In the genomic region with DNA sequence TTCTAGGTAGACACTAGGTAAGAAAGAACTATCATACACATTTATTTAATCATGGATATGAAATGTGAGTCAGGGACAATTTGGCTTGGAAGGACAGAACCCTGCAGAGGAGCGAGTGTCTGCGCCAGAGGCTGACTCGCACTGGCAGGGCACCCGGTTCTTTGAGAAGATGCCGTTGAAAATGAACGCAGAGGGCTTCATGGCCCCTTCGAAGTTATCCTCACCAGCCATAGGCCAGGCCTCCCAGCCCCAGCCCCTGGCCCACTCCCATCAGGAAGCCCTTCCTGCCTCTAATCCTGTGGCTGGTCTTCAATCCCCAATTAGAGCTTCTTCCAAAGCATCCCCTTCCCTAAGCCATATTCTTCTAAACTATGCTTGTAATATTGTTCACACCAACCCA, we compare ENCODE assay signal across 15 cellular contexts.
"Had no signal": no experiment of that assay in that cellular context is flagged by ENCODE, and none has a peak within 500 bp of the region (broad histone marks: within the 10 kb centered on the region; RNA-seq: fewer than 3 reads in every experiment).

No MANE protein-coding gene starts in this region.

- H3K27ac Mint-ChIP-seq: dendritic cell treated with granulocyte-macrophage colony-stimulating factor and Interleukin-4, amounts not matched to agents 40 ng/mL and 50 ng/mL, for 4 days; effector memory CD8-positive, alpha-beta T cell; naive B cell; nephron progenitor cell had no signal

- H3K27ac ChIP-seq: esophagus squamous epithelium, gastroesophageal sphincter, left ventricle myocardium inferior had no signal

- H3K4me1 Mint-ChIP-seq: naive B cell had no signal

- H3K27me3 Mint-ChIP-seq: dendritic cell treated with granulocyte-macrophage colony-stimulating factor and Interleukin-4, amounts not matched to agents 40 ng/mL and 50 ng/mL, for 4 days; effector memory CD8-positive, alpha-beta T cell had no signal

- H3K9me3 ChIP-seq: esophagus squamous epithelium, gastroesophageal sphincter, left ventricle myocardium inferior had no signal

- H3K9me3 Mint-ChIP-seq: dendritic cell treated with granulocyte-macrophage colony-stimulating factor and Interleukin-4, amounts not matched to agents 40 ng/mL and 50 ng/mL, for 4 days; effector memory CD8-positive, alpha-beta T cell; naive B cell; nephron progenitor cell had no signal

- H3K4me3 ChIP-seq: esophagus squamous epithelium, gastroesophageal sphincter, left ventricle myocardium inferior, lung had no signal

- H3K4me3 Mint-ChIP-seq: dendritic cell treated with granulocyte-macrophage colony-stimulating factor and Interleukin-4, amounts not matched to agents 40 ng/mL and 50 ng/mL, for 4 days; effector memory CD8-positive, alpha-beta T cell; nephron progenitor cell had no signal

- H3K4me1 ChIP-seq: esophagus squamous epithelium, gastroesophageal sphincter, left ventricle myocardium inferior had no signal

- H3K36me3 ChIP-seq: esophagus squamous epithelium, gastroesophageal sphincter, left ventricle myocardium inferior had no signal

- H3K36me3 Mint-ChIP-seq: naive B cell had no signal

- DNase-seq: effector memory CD8-positive, alpha-beta T cell; esophagus squamous epithelium; foreskin fibroblast; glutamatergic neuron; left ventricle myocardium inferior; mesenchymal stem cell; naive B cell; nephron progenitor cell; small intestine; stimulated activated CD4-positive, alpha-beta T cell treated with anti-CD3 and anti-CD28 coated beads, Interleukin-2, amount 100 ng/mL, for 48 hours; stimulated activated naive CD4-positive, alpha-beta T cell treated with Interleukin-2 at 50 U/mL for 16 hours; trophoblast cell had no signal

- ATAC-seq: effector memory CD8-positive, alpha-beta T cell; gastroesophageal sphincter had no signal
